In genomic region chr10:86376852-86377796, GRCh38 we compare ENCODE assay signal across 8 cellular contexts. TPM values are rescaled to one million over a fixed set of nuclear protein-coding genes. Genes with fewer than 3 reads are reported as not detected.
A peak's percentile ranks its signal among the peaks of the same experiment; 100 is the strongest.
DNase-seq lines count a peak whose midpoint lies in the region; ATAC-seq and TF ChIP-seq lines count a peak whose summit lies in the region.

No MANE protein-coding gene starts in this region.

- POLR2A ChIA-PET in AG04450 (lab: Yijun Ruan, JAX), result no interaction called here

- H3K27me3 ChIP-seq in AG04450 (ENCODE audit: control insufficient read depth, insufficient read depth, low read length), result peaks cover 27% of the 10 kb centered on the region
- peaks cover 4% of the 10 kb centered on the region for H3K27me3 ChIP-seq in lung (ENCODE audit: control insufficient read depth, insufficient read depth)

- H3K4me1 ChIP-seq in lung (ENCODE audit: control insufficient read depth in 2 of 2, insufficient read depth in 2 of 2, low read length in 2 of 2), result no peaks in the 10 kb centered on the region

- no peaks in the 10 kb centered on the region for H3K9me3 ChIP-seq in AG04450 (ENCODE audit: control insufficient read depth, insufficient read depth, low read length)
- H3K9me3 ChIP-seq in lung (ENCODE audit: control insufficient read depth in 2 of 2, insufficient read depth in 1 of 2, low read length in 1 of 2), result peaks cover 0 to 3% of the 10 kb centered on the region in 2 donors

- DNase-seq in AG04450 (ENCODE audit: low read depth, low spot score) (no peak), NCI-H2227 treated with DMSO at 0.1 percent for 48 hours (lab: John Stamatoyannopoulos, UW) (peak; percentile 44), dedifferentiated amniotic fluid mesenchymal stem cell (ENCODE audit: extremely low spot score) (peak; percentile 19), lung (ENCODE audit: low spot score) (peak; percentile 84)
- peak; percentile 81 for DNase-seq in activated CD4-positive, alpha-beta T cell treated with anti-CD3 and anti-CD28 coated beads, Interleukin-2, amount 50 U/mL, for 1 hour
- peak; percentile 94 for DNase-seq in stimulated activated CD8-positive, alpha-beta memory T cell treated with anti-CD3 and anti-CD28 coated beads, Interleukin-15, amount 100 ng/mL, for 24 hours (ENCODE audit: low read depth)

- CTCF ChIA-PET in AG04450 (lab: Charles Lee), result interaction anchor here (0.6 to 5.6 kb wide), 8 partner anchors 10 to 1837 kb away, joined by 3 to 42 read pairs (median 4); no protein-coding TSS in a partner anchor

- H3K27ac ChIP-seq in AG04450 (ENCODE audit: low read depth, low read length) (no peak overlapping the region), lung (ENCODE audit: low read depth in 1 of 2, low read length in 1 of 2) (no peak overlapping the region)

- H3K4me3 ChIP-seq in AG04450 (ENCODE audit: low read depth, low read length) (peak overlapping the region; percentile 42; the same call in 1 of the 2 replicates), lung (no peak overlapping the region)

- WGBS in lung, 2 donors, result 17% methylated on average over 67 to 68 of the region's 68 CpGs

- peak; percentile 86 for TF ChIP-seq CTCF in AG04450 (IDR thresholded peaks at IDR 0.05; ENCODE audit: low read depth, low read length)
- peak; percentile 95 for TF ChIP-seq CTCF in lung (IDR thresholded peaks at IDR 0.05; ENCODE audit: control extremely low read depth, extremely low read depth)

- H3K36me3 ChIP-seq in lung (ENCODE audit: control insufficient read depth in 2 of 2, insufficient read depth in 2 of 2, low read length in 2 of 2), result no peaks in the 10 kb centered on the region

- ATAC-seq in GM18502 (IDR thresholded peaks at IDR 0.05; ENCODE audit: poor library complexity, unreplicated experiment) (peak; percentile 96), HG02884 (IDR thresholded peaks at IDR 0.05; ENCODE audit: unreplicated experiment) (peak; percentile 97), lung (ENCODE audit: insufficient read depth, low FRiP score) (peak; percentile 92)

RNA-seq across cellular contexts. Expression of gene GRID1, which starts 10.5 kb away (rescaled TPM):
- polyA plus RNA-seq in AG04450 (2011; rRNA removed) (not detected in 2 replicates), lung (1 to 10 TPM; 1.1 to 2.6 TPM)
- polyA minus RNA-seq in AG04450 (2011; rRNA and poly(A)+ RNA removed), result not detected in 2 replicates
- 1 to 10 TPM; 1.9 to 3.6 TPM for total RNA-seq in lung
